Comparison of ENCODE assay signal across 1 cellular context in the genomic region with DNA sequence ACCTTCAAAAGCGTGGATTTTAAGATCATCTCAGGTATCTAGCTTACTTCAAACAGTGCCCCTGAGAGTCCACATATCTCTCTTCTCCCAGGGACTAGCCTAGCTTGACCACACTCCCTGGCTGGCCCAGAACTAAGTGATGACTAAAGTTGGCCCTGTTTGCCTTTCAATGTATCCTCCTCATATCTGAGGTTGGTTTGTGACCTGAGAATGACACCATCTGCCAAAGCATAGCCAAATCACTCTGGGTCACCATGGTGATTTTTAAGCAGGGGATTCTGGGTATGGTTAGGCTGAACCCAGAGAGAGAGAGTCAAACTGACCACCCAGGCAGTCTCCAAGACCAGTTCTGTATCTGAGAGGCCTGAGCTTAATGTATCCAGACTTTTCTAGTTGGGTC.
TF ChIP-seq lines count a peak whose summit lies in the region.

No MANE protein-coding gene starts in this region.

TF ChIP-seq in IMR-90, 13 proteins besides CTCF, POLR2A, EP300 and RAD21:
- TF ChIP-seq CHD1 (IDR thresholded peaks at IDR 0.05; ENCODE audit: low read depth, low read length) = no peak
- no peak for TF ChIP-seq SMC3 (IDR thresholded peaks at IDR 0.05; ENCODE audit: low read depth, low read length)
- no peak for TF ChIP-seq RFX5 (IDR thresholded peaks at IDR 0.05; ENCODE audit: low read depth, low read length)
- TF ChIP-seq MXI1 (IDR thresholded peaks at IDR 0.05; ENCODE audit: borderline replicate concordance, low read depth, low read length) = no peak
- TF ChIP-seq MAZ (IDR thresholded peaks at IDR 0.05; ENCODE audit: borderline replicate concordance, low read depth, low read length) = no peak
- no peak for TF ChIP-seq FOS (IDR thresholded peaks at IDR 0.05; ENCODE audit: low read depth, low read length)
- no peak for TF ChIP-seq MAFK (IDR thresholded peaks at IDR 0.05; ENCODE audit: low read depth, low read length)
